Comparison of ENCODE assay signal across 8 cellular contexts in genomic region chr5:138543730-138544104, GRCh38. TPM values are rescaled to one million over a fixed set of nuclear protein-coding genes. Genes with fewer than 3 reads are reported as not detected.
DNase-seq lines count a peak whose midpoint lies in the region; ATAC-seq, FAIRE-seq and TF ChIP-seq lines count a peak whose summit lies in the region.

No MANE protein-coding gene starts in this region.

- no peak for DNase-seq in AG04450 (ENCODE audit: low read depth, low spot score)
- DNase-seq in activated CD8-positive, alpha-beta T cell treated with anti-CD3 and anti-CD28 coated beads, Interleukin-2, amount 10 ng/mL, durations not matched to agents 7 days and 5 days, result no peak
- DNase-seq in hepatic stellate cell (ENCODE audit: low spot score), result peak; percentile 68
- no peak for DNase-seq in small intestine
- DNase-seq in hippocampal formation (lab: John Stamatoyannopoulos, UW), result no peak
- DNase-seq in medulla oblongata (ENCODE audit: extremely low spot score), result no peak

- H3K27ac Mint-ChIP-seq in activated CD8-positive, alpha-beta T cell treated with anti-CD3 and anti-CD28 coated beads, Interleukin-2, amount 10 ng/mL, durations not matched to agents 7 days and 5 days, result peak overlapping the region; percentile 100

- no peaks in the 10 kb centered on the region for H3K36me3 ChIP-seq in small intestine (ENCODE audit: control insufficient read depth in 2 of 2, insufficient read depth in 2 of 2, low read length in 2 of 2)

- H3K4me3 ChIP-seq in AG04450 (ENCODE audit: low read depth, low read length), result peak overlapping the region; percentile 89
- peak overlapping the region; percentile 81 to 88 for H3K4me3 ChIP-seq in small intestine (ENCODE audit: low read depth in 1 of 2, low read length in 2 of 2)

- peaks cover 6 to 19% of the 10 kb centered on the region in 2 donors for H3K4me1 ChIP-seq in small intestine (ENCODE audit: control insufficient read depth in 2 of 2, insufficient read depth in 1 of 2, low read depth in 1 of 2, low read length in 1 of 2)

- peak; percentile 29 for ATAC-seq in GM18858 (IDR thresholded peaks at IDR 0.05; ENCODE audit: unreplicated experiment)
- ATAC-seq in HG03025 (IDR thresholded peaks at IDR 0.05; ENCODE audit: low FRiP score, unreplicated experiment), result peak; percentile 39
- ATAC-seq in activated CD8-positive, alpha-beta T cell treated with anti-CD3 and anti-CD28 coated beads, Interleukin-2, amount 10 ng/mL, durations not matched to agents 7 days and 5 days, result peak; percentile 60

- no peaks in the 10 kb centered on the region for H3K9me3 Mint-ChIP-seq in activated CD8-positive, alpha-beta T cell treated with anti-CD3 and anti-CD28 coated beads, Interleukin-2, amount 10 ng/mL, durations not matched to agents 7 days and 5 days (ENCODE audit: insufficient read depth)

- CTCF ChIA-PET in AG04450 (lab: Charles Lee), result interaction anchor here (1.1 to 1.6 kb wide), 2 partner anchors 40 to 95 kb away, joined by 3 to 5 read pairs; no protein-coding TSS in a partner anchor
- CTCF ChIA-PET in activated CD8-positive, alpha-beta T cell treated with anti-CD3 and anti-CD28 coated beads, Interleukin-2, amount 10 ng/mL, durations not matched to agents 7 days and 5 days (lab: Charles Lee), result interaction anchor here (0.7 to 2.7 kb wide), 9 partner anchors 13 to 192 kb away, joined by 3 to 16 read pairs (median 7); partner anchors contain the start of genes EGR1, HSPA9 and KDM3B

- POLR2A ChIA-PET in AG04450 (lab: Yijun Ruan, JAX), result interaction anchor here (0.6 to 1.8 kb wide), 18 partner anchors 8 to 750 kb away, joined by 3 to 22 read pairs (median 6); partner anchors contain the start of genes EGR1, FAM53C, HSPA9 and MATR3
- POLR2A ChIA-PET in activated CD8-positive, alpha-beta T cell treated with anti-CD3 and anti-CD28 coated beads, Interleukin-2, amount 10 ng/mL, durations not matched to agents 7 days and 5 days (lab: Charles Lee), result interaction anchor here (0.6 to 3.5 kb wide), 26 partner anchors 7 to 799 kb away, joined by 3 to 51 read pairs (median 6); partner anchors contain the start of genes CDC25C, EGR1, HSPA9 and MATR3

- H3K9me3 ChIP-seq in AG04450 (ENCODE audit: control insufficient read depth, insufficient read depth, low read length) (peaks cover 6% of the 10 kb centered on the region; the same call in 1 of the 2 replicates), small intestine (ENCODE audit: control insufficient read depth, low read depth) (no peaks in the 10 kb centered on the region)

- peak overlapping the region; percentile 94 for H3K4me3 Mint-ChIP-seq in activated CD8-positive, alpha-beta T cell treated with anti-CD3 and anti-CD28 coated beads, Interleukin-2, amount 10 ng/mL, durations not matched to agents 7 days and 5 days

- FAIRE-seq in small intestine (lab: Jason Lieb, UNC), result no peak

- peak overlapping the region; percentile 100 for H3K27ac ChIP-seq in AG04450 (ENCODE audit: low read depth, low read length)
- H3K27ac ChIP-seq in small intestine (ENCODE audit: low read depth in 1 of 2, low read length in 1 of 2), result peak overlapping the region; percentile 85 to 99

- H3K27me3 ChIP-seq in AG04450 (ENCODE audit: control insufficient read depth, insufficient read depth, low read length) (no peaks in the 10 kb centered on the region), small intestine (ENCODE audit: control insufficient read depth in 2 of 2, insufficient read depth in 2 of 2, low read length in 2 of 2) (no peaks in the 10 kb centered on the region)

- peaks cover 66% of the 10 kb centered on the region for H3K4me1 Mint-ChIP-seq in activated CD8-positive, alpha-beta T cell treated with anti-CD3 and anti-CD28 coated beads, Interleukin-2, amount 10 ng/mL, durations not matched to agents 7 days and 5 days (ENCODE audit: low read depth)

- no peak for TF ChIP-seq CTCF in AG04450 (IDR thresholded peaks at IDR 0.05; ENCODE audit: low read depth, low read length)

- H3K36me3 Mint-ChIP-seq in activated CD8-positive, alpha-beta T cell treated with anti-CD3 and anti-CD28 coated beads, Interleukin-2, amount 10 ng/mL, durations not matched to agents 7 days and 5 days (ENCODE audit: low read depth), result peaks cover 37% of the 10 kb centered on the region

- WGBS in small intestine, 3 donors, result 0 to 1% (median 0%) methylated on average over 12 of the region's 12 CpGs

- H3K27me3 Mint-ChIP-seq in activated CD8-positive, alpha-beta T cell treated with anti-CD3 and anti-CD28 coated beads, Interleukin-2, amount 10 ng/mL, durations not matched to agents 7 days and 5 days (ENCODE audit: low read depth), result no peaks in the 10 kb centered on the region

RNA-seq across cellular contexts. Expression of gene ETF1, which starts 0.7 kb away (rescaled TPM):
- 85.3 and 107 TPM in 2 replicates for polyA plus RNA-seq in AG04450 (2011; rRNA removed)
- 55.5 and 80.5 TPM in 2 replicates for polyA minus RNA-seq in AG04450 (2011; rRNA and poly(A)+ RNA removed)
- total RNA-seq in activated CD8-positive, alpha-beta T cell treated with anti-CD3 and anti-CD28 coated beads, Interleukin-2, amount 10 ng/mL, durations not matched to agents 7 days and 5 days, result 10 to 100 TPM; 92.7 to 93.3 TPM
- 10 to 100 TPM; 40.7 to 56.2 (median 50.0) TPM for polyA plus RNA-seq in small intestine

RNA-seq across cellular contexts. Expression of gene HSPA9, which starts 31.5 kb away (rescaled TPM):
- polyA plus RNA-seq in AG04450 (2011; rRNA removed), result 194 and 207 TPM in 2 replicates
- polyA minus RNA-seq in AG04450 (2011; rRNA and poly(A)+ RNA removed), result 222 and 266 TPM in 2 replicates
- 100 to 1,000 TPM; 214 to 216 TPM for total RNA-seq in activated CD8-positive, alpha-beta T cell treated with anti-CD3 and anti-CD28 coated beads, Interleukin-2, amount 10 ng/mL, durations not matched to agents 7 days and 5 days
- 100 to 1,000 TPM in 1 of 3 donors, 10 to 100 TPM in 2; 93.7 to 169 (median 95.4) TPM for polyA plus RNA-seq in small intestine
